ENCODE assay signal across 10 cellular contexts in the genomic region with DNA sequence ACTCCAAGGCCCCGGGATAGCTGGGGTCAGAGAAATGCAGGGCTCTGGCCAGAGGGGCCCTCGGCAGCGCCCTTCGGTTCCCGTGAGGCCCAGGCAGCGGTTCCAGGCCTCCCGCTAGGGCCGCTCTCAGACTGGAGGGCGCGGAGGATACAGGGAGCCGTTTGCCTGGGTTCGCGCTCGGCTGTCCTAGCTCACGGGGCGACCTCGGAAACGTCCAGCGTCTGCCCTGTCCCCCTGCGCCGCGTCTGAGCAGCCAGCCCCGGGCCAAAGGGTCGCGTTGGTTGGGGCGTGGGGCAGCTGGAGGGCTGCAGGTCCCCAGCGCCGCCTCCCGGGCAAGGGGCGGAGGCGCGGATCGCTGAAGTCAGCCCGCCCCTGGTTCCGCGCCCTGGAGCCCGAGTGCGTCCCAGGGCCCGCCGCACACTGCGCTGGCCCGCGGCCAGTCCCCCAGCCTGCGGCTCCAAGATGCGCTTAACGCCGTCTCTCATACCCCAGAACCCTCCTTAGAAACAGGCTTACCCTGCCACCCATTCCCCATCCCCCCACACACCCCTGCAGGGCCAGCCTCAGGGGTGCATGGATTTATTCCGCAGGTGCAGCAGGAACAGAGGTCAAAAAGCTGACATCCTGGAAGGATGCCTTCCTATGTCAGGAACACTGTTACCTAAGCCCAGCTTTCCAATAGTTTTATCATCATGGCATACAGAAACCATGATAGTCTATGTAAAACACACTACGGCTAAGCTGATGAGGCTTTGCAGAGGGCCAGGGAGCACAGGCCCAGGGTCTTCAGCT. TPM values are rescaled to one million over a fixed set of nuclear protein-coding genes. Genes with fewer than 3 reads are reported as not detected.
DNase-seq lines count a peak whose midpoint lies in the region; ATAC-seq, FAIRE-seq and TF ChIP-seq lines count a peak whose summit lies in the region.
"Had no signal": no experiment of that assay in that cellular context is flagged by ENCODE, and none has a peak within 500 bp of the region (broad histone marks: within the 10 kb centered on the region; RNA-seq: fewer than 3 reads in every experiment).

No MANE protein-coding gene starts in this region.

- H2AFZ ChIP-seq in astrocyte (ENCODE audit: low read depth, low read length), result peak overlapping the region; percentile 95

- FAIRE-seq in astrocyte (lab: Jason Lieb, UNC) (no peak), GM12891 (lab: Jason Lieb, UNC) (no peak)

- in situ Hi-C loops in gastrocnemius medialis (cut with MboI; ENCODE audit: low sequenced_read_pairs in 4 of 4), result no loop called here

- H3K9me3 ChIP-seq in astrocyte (ENCODE audit: insufficient read depth, low read depth, low read length) (no peaks in the 10 kb centered on the region), gastrocnemius medialis (no peaks in the 10 kb centered on the region)

- H3K4me3 Mint-ChIP-seq in astrocyte (ENCODE audit: unreplicated experiment), result no peak overlapping the region
- H3K4me3 Mint-ChIP-seq: naive B cell had no signal

- TF ChIP-seq POLR2A in gastrocnemius medialis (IDR thresholded peaks at IDR 0.05) (no peak), GM12891 (IDR thresholded peaks at IDR 0.05; ENCODE audit: low read depth, low read length) (no peak)

- H3K36me3 Mint-ChIP-seq in astrocyte (ENCODE audit: low read depth, unreplicated experiment), result no peaks in the 10 kb centered on the region
- H3K36me3 Mint-ChIP-seq: naive B cell had no signal

- H3K4me3 ChIP-seq in astrocyte (ENCODE audit: insufficient read depth, low read depth, low read length) (peak overlapping the region; percentile 30), gastrocnemius medialis (peak overlapping the region; percentile 40 to 52 (median 46))

- H3K27me3 ChIP-seq in astrocyte (ENCODE audit: insufficient read depth, low read length) (peaks cover 2% of the 10 kb centered on the region), gastrocnemius medialis (no peaks in the 10 kb centered on the region)

- H3K4me1 ChIP-seq in astrocyte (ENCODE audit: insufficient read depth, low read length) (peaks cover 13% of the 10 kb centered on the region), gastrocnemius medialis (peaks cover 14 to 16% of the 10 kb centered on the region in 2 donors)

- TF ChIP-seq CTCF in astrocyte (IDR thresholded peaks at IDR 0.05; ENCODE audit: insufficient read depth, low read depth, low read length) (no peak), gastrocnemius medialis (IDR thresholded peaks at IDR 0.05 in 4 of 5, conservative IDR thresholded peaks at IDR 0.05 in 1 of 5) (peak in 3 of 5 experiments; percentile 5 to 33 (median 21))

- no peaks in the 10 kb centered on the region for H3K79me2 ChIP-seq in astrocyte (ENCODE audit: insufficient read depth, low read length)

- ATAC-seq in gastrocnemius medialis (peak; percentile 66), HG02623 (IDR thresholded peaks at IDR 0.05; ENCODE audit: unreplicated experiment) (no peak), HG03108 (IDR thresholded peaks at IDR 0.05; ENCODE audit: unreplicated experiment) (no peak)

- no peaks in the 10 kb centered on the region for H4K20me1 ChIP-seq in astrocyte (ENCODE audit: insufficient read depth, low read length)

- peak overlapping the region; percentile 84 for H3K4me2 ChIP-seq in astrocyte (ENCODE audit: low read length)

- DNase-seq in GM03348 (ENCODE audit: low spot score) (peak; percentile 77), astrocyte (ENCODE audit: low read depth) (no peak), iPS DF 19.7 (ENCODE audit: low read depth, low spot score) (peak; percentile 28), gastrocnemius medialis (no peak), GM12891 (ENCODE audit: insufficient read length, low spot score) (no peak), T-helper 2 cell (no peak)
- DNase-seq: naive B cell had no signal

- H3K9me3 Mint-ChIP-seq in astrocyte (ENCODE audit: unreplicated experiment), result no peaks in the 10 kb centered on the region
- H3K9me3 Mint-ChIP-seq: naive B cell had no signal

- H3K9ac ChIP-seq in astrocyte (ENCODE audit: low read length), result peak overlapping the region; percentile 59

- H3K27ac ChIP-seq in astrocyte (ENCODE audit: low read depth, low read length) (no peak overlapping the region), gastrocnemius medialis (peak overlapping the region in 1 of 4 donors; percentile 13)

- intact Hi-C loops in gastrocnemius medialis (cut with DNase I; ENCODE audit: low total_unique reads), result no loop called here

- peaks cover 20% of the 10 kb centered on the region for H3K27me3 Mint-ChIP-seq in astrocyte (ENCODE audit: low read depth, unreplicated experiment)

- H3K4me1 Mint-ChIP-seq in astrocyte (ENCODE audit: low read depth, unreplicated experiment), result peaks cover 7% of the 10 kb centered on the region

- no peaks in the 10 kb centered on the region for H3K36me3 ChIP-seq in astrocyte (ENCODE audit: insufficient read depth, low read length)
- H3K36me3 ChIP-seq in gastrocnemius medialis, result no peaks in the 10 kb centered on the region

- H3K27ac Mint-ChIP-seq in astrocyte (ENCODE audit: unreplicated experiment), result no peak overlapping the region
- H3K27ac Mint-ChIP-seq: naive B cell had no signal

TF ChIP-seq in GM12891, 5 proteins besides CTCF, POLR2A, EP300 and RAD21:
- TF ChIP-seq SPI1 (IDR thresholded peaks at IDR 0.05; ENCODE audit: low read depth, low read length) (no peak), PAX5 (IDR thresholded peaks at IDR 0.05; ENCODE audit: insufficient read depth, low read length, severe bottlenecking) (no peak), POLR2AphosphoS5 (IDR thresholded peaks at IDR 0.05; ENCODE audit: low read depth, low read length) (no peak), POU2F2 (IDR thresholded peaks at IDR 0.05; ENCODE audit: low read depth, low read length) (no peak), TAF1 (IDR thresholded peaks at IDR 0.05; ENCODE audit: low read depth, low read length) (no peak)
TF ChIP-seq in GM12891: peak in this region for 0.

RNA-seq across cellular contexts. Expression of gene OPN4, which starts 22.1 kb away (rescaled TPM):
- total RNA-seq in astrocyte (not detected in 2 replicates), gastrocnemius medialis (1 to 10 TPM in 1 of 4 donors, under 1 TPM in 2, not detected in 1; 0.13 to 4.2 (median 0.92) TPM)
- polyA plus RNA-seq in GM12891 (2012; ENCODE audit: low read depth, missing spikeins), result not detected
- total RNA-seq: ureter had no signal

RNA-seq across cellular contexts. Expression of gene LDB3, which starts 36.1 kb away (rescaled TPM):
- total RNA-seq in astrocyte, result 3.5 and 3.9 TPM in 2 replicates
- total RNA-seq in gastrocnemius medialis, result 100 to 1,000 TPM; 164 to 305 (median 227) TPM
- 0.12 TPM for polyA plus RNA-seq in GM12891 (2012; ENCODE audit: low read depth, missing spikeins)

Comparison
In these comparisons a context has a peak if more than half of its experiments do, and no peak if none do; other contexts are left out.
1. DNase-seq: peak in GM03348 (single experiment) and iPS DF 19.7 (single experiment); none in astrocyte (single experiment), gastrocnemius medialis (0 of 2), GM12891 (single experiment) and T-helper 2 cell (0 of 5).
2. ATAC-seq: peak in gastrocnemius medialis (2 of 2); none in HG02623 (single experiment) and HG03108 (single experiment).
3. RNA of gene LDB3, which starts 36.1 kb away (total RNA-seq): 164 to 305 TPM in gastrocnemius medialis; 3.5 to 3.9 TPM in astrocyte; every median in the first group is over 10 times any median in the second.